In genomic region chr12:100661300-100661951, GRCh38 we compare ENCODE assay signal across 1 cellular context.
TF ChIP-seq lines count a peak whose summit lies in the region.

No MANE protein-coding gene starts in this region.

TF ChIP-seq in GM12878, 131 proteins besides CTCF, POLR2A, EP300 and RAD21 (continued from another document and continues in another):
- TF ChIP-seq REST (IDR thresholded peaks at IDR 0.05; ENCODE audit: low read depth, low read length) (no peak), TBL1XR1 (IDR thresholded peaks at IDR 0.05; ENCODE audit: low read depth, low read length) (no peak), E4F1 (IDR thresholded peaks at IDR 0.05; ENCODE audit: borderline replicate concordance, partially characterized antibody) (no peak), GABPA (IDR thresholded peaks at IDR 0.05; ENCODE audit: low read depth) (no peak), NBN (IDR thresholded peaks at IDR 0.05) (no peak), MEF2A (IDR thresholded peaks at IDR 0.05; ENCODE audit: insufficient read depth, low read depth, low read length) (peak; percentile 27; the same call in 1 of the 2 replicates), JUNB (IDR thresholded peaks at IDR 0.05) (peak; percentile 57), DPF2 (IDR thresholded peaks at IDR 0.05) (no peak), FOXM1 (IDR thresholded peaks at IDR 0.05; ENCODE audit: low read depth, low read length) (peak; percentile 44; the same call in 1 of the 2 replicates), IKZF2 (IDR thresholded peaks at IDR 0.05) (no peak), PAX8 (IDR thresholded peaks at IDR 0.05) (no peak), ZNF687 (IDR thresholded peaks at IDR 0.05) (no peak), ZZZ3 (IDR thresholded peaks at IDR 0.05; ENCODE audit: control insufficient read depth, insufficient read length, low read depth) (no peak), ZNF592 (IDR thresholded peaks at IDR 0.05) (no peak), ZSCAN29 (IDR thresholded peaks at IDR 0.05) (no peak), BHLHE40 (IDR thresholded peaks at IDR 0.05; ENCODE audit: borderline replicate concordance in 1 of 2, low read depth in 2 of 2, low read length in 1 of 2) (no peak), SMAD1 (IDR thresholded peaks at IDR 0.05; ENCODE audit: low read depth, partially characterized antibody) (no peak), STAT1 (conservative IDR thresholded peaks at IDR 0.05) (no peak), CBX5 (IDR thresholded peaks at IDR 0.05; ENCODE audit: low read depth) (no peak), SIX5 (IDR thresholded peaks at IDR 0.05; ENCODE audit: low read depth, low read length, severe bottlenecking) (no peak), RUNX3 (IDR thresholded peaks at IDR 0.05; ENCODE audit: low read length) (peak; percentile 60), WRNIP1 (IDR thresholded peaks at IDR 0.05; ENCODE audit: borderline replicate concordance, low read depth, low read length) (no peak), TCF3 (IDR thresholded peaks at IDR 0.05; ENCODE audit: borderline replicate concordance, insufficient read depth, low read depth, low read length) (no peak), ZNF384 (IDR thresholded peaks at IDR 0.05; ENCODE audit: borderline replicate concordance, low read depth, low read length) (no peak), EZH2 (IDR thresholded peaks at IDR 0.05; ENCODE audit: borderline replicate concordance, control insufficient read depth, low read depth, low read length) (no peak), NFIC (IDR thresholded peaks at IDR 0.05; ENCODE audit: low read depth, low read length) (peak; percentile 55; the same call in 1 of the 2 replicates), HCFC1 (IDR thresholded peaks at IDR 0.05; ENCODE audit: low read length) (no peak), LARP7 (IDR thresholded peaks at IDR 0.05) (no peak)
- TF ChIP-seq, protein P1, sequence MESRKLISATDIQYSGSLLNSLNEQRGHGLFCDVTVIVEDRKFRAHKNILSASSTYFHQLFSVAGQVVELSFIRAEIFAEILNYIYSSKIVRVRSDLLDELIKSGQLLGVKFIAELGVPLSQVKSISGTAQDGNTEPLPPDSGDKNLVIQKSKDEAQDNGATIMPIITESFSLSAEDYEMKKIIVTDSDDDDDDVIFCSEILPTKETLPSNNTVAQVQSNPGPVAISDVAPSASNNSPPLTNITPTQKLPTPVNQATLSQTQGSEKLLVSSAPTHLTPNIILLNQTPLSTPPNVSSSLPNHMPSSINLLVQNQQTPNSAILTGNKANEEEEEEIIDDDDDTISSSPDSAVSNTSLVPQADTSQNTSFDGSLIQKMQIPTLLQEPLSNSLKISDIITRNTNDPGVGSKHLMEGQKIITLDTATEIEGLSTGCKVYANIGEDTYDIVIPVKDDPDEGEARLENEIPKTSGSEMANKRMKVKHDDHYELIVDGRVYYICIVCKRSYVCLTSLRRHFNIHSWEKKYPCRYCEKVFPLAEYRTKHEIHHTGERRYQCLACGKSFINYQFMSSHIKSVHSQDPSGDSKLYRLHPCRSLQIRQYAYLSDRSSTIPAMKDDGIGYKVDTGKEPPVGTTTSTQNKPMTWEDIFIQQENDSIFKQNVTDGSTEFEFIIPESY (IDR thresholded peaks at IDR 0.05) = no peak
- TF ChIP-seq, protein P2, sequence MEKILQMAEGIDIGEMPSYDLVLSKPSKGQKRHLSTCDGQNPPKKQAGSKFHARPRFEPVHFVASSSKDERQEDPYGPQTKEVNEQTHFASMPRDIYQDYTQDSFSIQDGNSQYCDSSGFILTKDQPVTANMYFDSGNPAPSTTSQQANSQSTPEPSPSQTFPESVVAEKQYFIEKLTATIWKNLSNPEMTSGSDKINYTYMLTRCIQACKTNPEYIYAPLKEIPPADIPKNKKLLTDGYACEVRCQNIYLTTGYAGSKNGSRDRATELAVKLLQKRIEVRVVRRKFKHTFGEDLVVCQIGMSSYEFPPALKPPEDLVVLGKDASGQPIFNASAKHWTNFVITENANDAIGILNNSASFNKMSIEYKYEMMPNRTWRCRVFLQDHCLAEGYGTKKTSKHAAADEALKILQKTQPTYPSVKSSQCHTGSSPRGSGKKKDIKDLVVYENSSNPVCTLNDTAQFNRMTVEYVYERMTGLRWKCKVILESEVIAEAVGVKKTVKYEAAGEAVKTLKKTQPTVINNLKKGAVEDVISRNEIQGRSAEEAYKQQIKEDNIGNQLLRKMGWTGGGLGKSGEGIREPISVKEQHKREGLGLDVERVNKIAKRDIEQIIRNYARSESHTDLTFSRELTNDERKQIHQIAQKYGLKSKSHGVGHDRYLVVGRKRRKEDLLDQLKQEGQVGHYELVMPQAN (conservative IDR thresholded peaks at IDR 0.05) = no peak
- TF ChIP-seq, protein P3, sequence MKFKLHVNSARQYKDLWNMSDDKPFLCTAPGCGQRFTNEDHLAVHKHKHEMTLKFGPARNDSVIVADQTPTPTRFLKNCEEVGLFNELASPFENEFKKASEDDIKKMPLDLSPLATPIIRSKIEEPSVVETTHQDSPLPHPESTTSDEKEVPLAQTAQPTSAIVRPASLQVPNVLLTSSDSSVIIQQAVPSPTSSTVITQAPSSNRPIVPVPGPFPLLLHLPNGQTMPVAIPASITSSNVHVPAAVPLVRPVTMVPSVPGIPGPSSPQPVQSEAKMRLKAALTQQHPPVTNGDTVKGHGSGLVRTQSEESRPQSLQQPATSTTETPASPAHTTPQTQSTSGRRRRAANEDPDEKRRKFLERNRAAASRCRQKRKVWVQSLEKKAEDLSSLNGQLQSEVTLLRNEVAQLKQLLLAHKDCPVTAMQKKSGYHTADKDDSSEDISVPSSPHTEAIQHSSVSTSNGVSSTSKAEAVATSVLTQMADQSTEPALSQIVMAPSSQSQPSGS (IDR thresholded peaks at IDR 0.05; ENCODE audit: low read length) = peak; percentile 59
- TF ChIP-seq, protein P4, sequence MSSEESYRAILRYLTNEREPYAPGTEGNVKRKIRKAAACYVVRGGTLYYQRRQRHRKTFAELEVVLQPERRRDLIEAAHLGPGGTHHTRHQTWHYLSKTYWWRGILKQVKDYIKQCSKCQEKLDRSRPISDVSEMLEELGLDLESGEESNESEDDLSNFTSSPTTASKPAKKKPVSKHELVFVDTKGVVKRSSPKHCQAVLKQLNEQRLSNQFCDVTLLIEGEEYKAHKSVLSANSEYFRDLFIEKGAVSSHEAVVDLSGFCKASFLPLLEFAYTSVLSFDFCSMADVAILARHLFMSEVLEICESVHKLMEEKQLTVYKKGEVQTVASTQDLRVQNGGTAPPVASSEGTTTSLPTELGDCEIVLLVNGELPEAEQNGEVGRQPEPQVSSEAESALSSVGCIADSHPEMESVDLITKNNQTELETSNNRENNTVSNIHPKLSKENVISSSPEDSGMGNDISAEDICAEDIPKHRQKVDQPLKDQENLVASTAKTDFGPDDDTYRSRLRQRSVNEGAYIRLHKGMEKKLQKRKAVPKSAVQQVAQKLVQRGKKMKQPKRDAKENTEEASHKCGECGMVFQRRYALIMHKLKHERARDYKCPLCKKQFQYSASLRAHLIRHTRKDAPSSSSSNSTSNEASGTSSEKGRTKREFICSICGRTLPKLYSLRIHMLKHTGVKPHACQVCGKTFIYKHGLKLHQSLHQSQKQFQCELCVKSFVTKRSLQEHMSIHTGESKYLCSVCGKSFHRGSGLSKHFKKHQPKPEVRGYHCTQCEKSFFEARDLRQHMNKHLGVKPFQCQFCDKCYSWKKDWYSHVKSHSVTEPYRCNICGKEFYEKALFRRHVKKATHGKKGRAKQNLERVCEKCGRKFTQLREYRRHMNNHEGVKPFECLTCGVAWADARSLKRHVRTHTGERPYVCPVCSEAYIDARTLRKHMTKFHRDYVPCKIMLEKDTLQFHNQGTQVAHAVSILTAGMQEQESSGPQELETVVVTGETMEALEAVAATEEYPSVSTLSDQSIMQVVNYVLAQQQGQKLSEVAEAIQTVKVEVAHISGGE (CRISPR knock-in tag; IDR thresholded peaks at IDR 0.05) = no peak
